Comparison of ENCODE assay signal across 8 cellular contexts in genomic region chr6:111710439-111710838, GRCh38.
A peak's percentile ranks its signal among the peaks of the same experiment; 100 is the strongest.
DNase-seq lines count a peak whose midpoint lies in the region; ATAC-seq, FAIRE-seq and TF ChIP-seq lines count a peak whose summit lies in the region.

No MANE protein-coding gene starts in this region.

- no peak for DNase-seq in activated naive CD4-positive, alpha-beta T cell treated with anti-CD3 and anti-CD28 coated beads, Interleukin-2, amount 10 ng/mL, durations not matched to agents 7 days and 5 days
- no peak for DNase-seq in activated naive CD4-positive, alpha-beta T cell treated with Interleukin-2 at 50 U/mL for 16 hours
- DNase-seq in activated CD4-positive, alpha-beta memory T cell treated with anti-CD3 and anti-CD28 coated beads for 36 hours = no peak
- no peak for DNase-seq in immature natural killer cell
- peak; percentile 71 for DNase-seq in superior temporal gyrus (ENCODE audit: extremely low spot score)
- no peak for DNase-seq in posterior vena cava (ENCODE audit: low spot score)
- no peak for DNase-seq in GM12892 (ENCODE audit: insufficient read length)

- intact Hi-C loops in activated CD4-positive, alpha-beta memory T cell treated with anti-CD3 and anti-CD28 coated beads for 36 hours (cut with micrococcal nuclease) = loop anchor here (1.0 to 2.0 kb wide), 6 partner anchors 84 to 333 kb away; partner anchors contain the start of gene FYN
- intact Hi-C loops in posterior vena cava (cut with DNase I) = loop anchor here (5.0 to 10.0 kb wide), 4 partner anchors 164 to 334 kb away; partner anchors contain the start of gene FYN (in 2 of the 2)

- TF ChIP-seq POLR2A in GM12892 (IDR thresholded peaks at IDR 0.05; ENCODE audit: low read depth, low read length) = no peak

- ATAC-seq in GM21528 (IDR thresholded peaks at IDR 0.05; ENCODE audit: low FRiP score, unreplicated experiment) = no peak

- CTCF ChIA-PET in activated naive CD4-positive, alpha-beta T cell treated with anti-CD3 and anti-CD28 coated beads, Interleukin-2, amount 10 ng/mL, durations not matched to agents 7 days and 5 days (lab: Charles Lee) = interaction anchor here (0.5 to 4.4 kb wide), 33 partner anchors 9 to 453 kb away, joined by 3 to 59 read pairs (median 4); partner anchors contain the start of gene FYN
- CTCF ChIA-PET in activated CD4-positive, alpha-beta memory T cell treated with anti-CD3 and anti-CD28 coated beads for 36 hours (lab: Charles Lee) = interaction anchor here (0.7 to 3.2 kb wide), 43 partner anchors 8 to 452 kb away, joined by 3 to 49 read pairs (median 5); partner anchors contain the start of genes FAM229B, FYN, TRAF3IP2 and TUBE1

- peaks cover 63% of the 10 kb centered on the region for H3K36me3 Mint-ChIP-seq in activated naive CD4-positive, alpha-beta T cell treated with anti-CD3 and anti-CD28 coated beads, Interleukin-2, amount 10 ng/mL, durations not matched to agents 7 days and 5 days
- H3K36me3 Mint-ChIP-seq in activated CD4-positive, alpha-beta memory T cell treated with anti-CD3 and anti-CD28 coated beads for 36 hours = peaks cover 71% of the 10 kb centered on the region
- H3K36me3 Mint-ChIP-seq in immature natural killer cell = peaks cover 33 to 45% (median 36%) of the 10 kb centered on the region in 3 donors

- FAIRE-seq in GM12892 (lab: Jason Lieb, UNC) = no peak

- H3K27ac Mint-ChIP-seq in activated naive CD4-positive, alpha-beta T cell treated with anti-CD3 and anti-CD28 coated beads, Interleukin-2, amount 10 ng/mL, durations not matched to agents 7 days and 5 days = peak overlapping the region; percentile 74
- H3K27ac Mint-ChIP-seq in activated CD4-positive, alpha-beta memory T cell treated with anti-CD3 and anti-CD28 coated beads for 36 hours = peak overlapping the region; percentile 74
- H3K27ac Mint-ChIP-seq in immature natural killer cell = peak overlapping the region; percentile 94 to 100 (median 97)

- no peak overlapping the region for H3K4me3 Mint-ChIP-seq in activated naive CD4-positive, alpha-beta T cell treated with anti-CD3 and anti-CD28 coated beads, Interleukin-2, amount 10 ng/mL, durations not matched to agents 7 days and 5 days
- no peak overlapping the region for H3K4me3 Mint-ChIP-seq in activated CD4-positive, alpha-beta memory T cell treated with anti-CD3 and anti-CD28 coated beads for 36 hours
- peak overlapping the region; percentile 53 to 75 (median 71) for H3K4me3 Mint-ChIP-seq in immature natural killer cell

- H3K4me1 Mint-ChIP-seq in activated naive CD4-positive, alpha-beta T cell treated with anti-CD3 and anti-CD28 coated beads, Interleukin-2, amount 10 ng/mL, durations not matched to agents 7 days and 5 days = peaks cover 59% of the 10 kb centered on the region
- peaks cover 59% of the 10 kb centered on the region for H3K4me1 Mint-ChIP-seq in activated CD4-positive, alpha-beta memory T cell treated with anti-CD3 and anti-CD28 coated beads for 36 hours (ENCODE audit: low read depth)
- H3K4me1 Mint-ChIP-seq in immature natural killer cell = peaks cover 72 to 81% of the 10 kb centered on the region in 2 donors

- H3K9me3 Mint-ChIP-seq in activated naive CD4-positive, alpha-beta T cell treated with anti-CD3 and anti-CD28 coated beads, Interleukin-2, amount 10 ng/mL, durations not matched to agents 7 days and 5 days = no peaks in the 10 kb centered on the region
- H3K9me3 Mint-ChIP-seq in activated CD4-positive, alpha-beta memory T cell treated with anti-CD3 and anti-CD28 coated beads for 36 hours = no peaks in the 10 kb centered on the region
- no peaks in the 10 kb centered on the region for H3K9me3 Mint-ChIP-seq in immature natural killer cell

- POLR2A ChIA-PET in activated CD4-positive, alpha-beta memory T cell treated with anti-CD3 and anti-CD28 coated beads for 36 hours (lab: Charles Lee) = interaction anchor here (1.0 to 1.3 kb wide), 3 partner anchors 49 to 159 kb away, joined by 3 to 4 read pairs (median 3); no protein-coding TSS in a partner anchor

- no peaks in the 10 kb centered on the region for H3K27me3 Mint-ChIP-seq in activated naive CD4-positive, alpha-beta T cell treated with anti-CD3 and anti-CD28 coated beads, Interleukin-2, amount 10 ng/mL, durations not matched to agents 7 days and 5 days
- no peaks in the 10 kb centered on the region for H3K27me3 Mint-ChIP-seq in activated CD4-positive, alpha-beta memory T cell treated with anti-CD3 and anti-CD28 coated beads for 36 hours
- peaks cover 5 to 28% (median 15%) of the 10 kb centered on the region in 3 donors for H3K27me3 Mint-ChIP-seq in immature natural killer cell (ENCODE audit: low read depth in 3 of 3)

Comparison
In these comparisons a context has a peak if more than half of its experiments do, and no peak if none do; other contexts are left out.
1. H3K4me3 Mint-ChIP-seq: peak in immature natural killer cell (5 of 5); none in activated naive CD4-positive, alpha-beta T cell treated with anti-CD3 and anti-CD28 coated beads, Interleukin-2, amount 10 ng/mL, durations not matched to agents 7 days and 5 days (single experiment) and activated CD4-positive, alpha-beta memory T cell treated with anti-CD3 and anti-CD28 coated beads for 36 hours (single experiment).
2. Peak in every context shown above with its lines, with median percentiles within 50 percentile points of each other: H3K27ac Mint-ChIP-seq.